In genomic region chr7:96414931-96415292, GRCh38 we compare ENCODE assay signal across 8 cellular contexts.
DNase-seq lines count a peak whose midpoint lies in the region; ATAC-seq, FAIRE-seq and TF ChIP-seq lines count a peak whose summit lies in the region.

No MANE protein-coding gene starts in this region.

- no peaks in the 10 kb centered on the region for H4K20me1 ChIP-seq in PC-3 (ENCODE audit: low read length)

- BruUV-seq in Calu3 (replicated peaks; lab: Mats Ljungman, UMichigan) (no TSS peak), PC-3 (replicated peaks; lab: Mats Ljungman, UMichigan) (no TSS peak)

- H3K9me2 ChIP-seq in PC-3 (replicated peaks; ENCODE audit: low read length), result no peaks in the 10 kb centered on the region

- H3K9me3 Mint-ChIP-seq in Calu3 (ENCODE audit: low read depth, unreplicated experiment), result no peaks in the 10 kb centered on the region
- H3K9me3 Mint-ChIP-seq in stimulated activated memory B cell treated with anti-CD40 and anti-IgM and Interleukin-4, amounts not matched to agents 10 μg/mL and 1 μg/mL and 100 μg/mL, for 72 hours, result no peaks in the 10 kb centered on the region

- no peaks in the 10 kb centered on the region for H3K27me3 ChIP-seq in PC-3 (ENCODE audit: low read length)

- H3K4me1 ChIP-seq in PC-3 (ENCODE audit: insufficient read depth, low read length) (peaks cover 7% of the 10 kb centered on the region; the same call in 1 of the 2 replicates), kidney (ENCODE audit: control insufficient read depth in 1 of 2, insufficient read depth in 1 of 2, low read depth in 1 of 2, low read length in 2 of 2) (peaks cover 2 to 8% of the 10 kb centered on the region in 2 donors)

- ATAC-seq in GM19397 (IDR thresholded peaks at IDR 0.05; ENCODE audit: unreplicated experiment) (peak; percentile 66), PC-3 (peak; percentile 95), GM19035 (IDR thresholded peaks at IDR 0.05; ENCODE audit: unreplicated experiment) (no peak)
- ATAC-seq in stimulated activated memory B cell treated with anti-CD40 and anti-IgM and Interleukin-4, amounts not matched to agents 10 μg/mL and 1 μg/mL and 100 μg/mL, for 72 hours, result peak; percentile 56

- H3K27ac ChIP-seq in PC-3 (ENCODE audit: low read length) (no peak overlapping the region), kidney (ENCODE audit: low read depth in 2 of 2, low read length in 2 of 2) (no peak overlapping the region)

- H3K27ac Mint-ChIP-seq in Calu3 (ENCODE audit: unreplicated experiment), result no peak overlapping the region
- H3K27ac Mint-ChIP-seq in stimulated activated memory B cell treated with anti-CD40 and anti-IgM and Interleukin-4, amounts not matched to agents 10 μg/mL and 1 μg/mL and 100 μg/mL, for 72 hours, result no peak overlapping the region

- no peaks in the 10 kb centered on the region for H3K27me3 Mint-ChIP-seq in Calu3 (ENCODE audit: unreplicated experiment)
- H3K27me3 Mint-ChIP-seq in stimulated activated memory B cell treated with anti-CD40 and anti-IgM and Interleukin-4, amounts not matched to agents 10 μg/mL and 1 μg/mL and 100 μg/mL, for 72 hours, result peaks cover 5% of the 10 kb centered on the region

- no peaks in the 10 kb centered on the region for H3K79me2 ChIP-seq in PC-3 (ENCODE audit: low read length)

- POLR2A ChIA-PET in PC-3 (lab: Charles Lee; ENCODE audit: unreplicated experiment), result no interaction called here

- peak; percentile 38 for TF ChIP-seq CTCF in Calu3 (IDR thresholded peaks at IDR 0.05; ENCODE audit: unreplicated experiment)
- peak; percentile 97 for TF ChIP-seq CTCF in LNCaP clone FGC (IDR thresholded peaks at IDR 0.05; ENCODE audit: control insufficient read depth, extremely low read depth, insufficient read depth)
- peak; percentile 90 for TF ChIP-seq CTCF in PC-3 (conservative IDR thresholded peaks at IDR 0.05; ENCODE audit: low read depth, low read length)
- TF ChIP-seq CTCF in astrocyte of the spinal cord (IDR thresholded peaks at IDR 0.05; ENCODE audit: low read depth, low read length), result peak; percentile 80
- peak; percentile 61 for TF ChIP-seq CTCF in kidney (IDR thresholded peaks at IDR 0.05; ENCODE audit: borderline replicate concordance, extremely low read depth, insufficient read depth)

- H3K4me3 ChIP-seq in LNCaP clone FGC (ENCODE audit: low read depth, low read length) (no peak overlapping the region), PC-3 (ENCODE audit: low read length) (no peak overlapping the region), astrocyte of the spinal cord (ENCODE audit: low read depth, low read length) (no peak overlapping the region), kidney (ENCODE audit: low read length in 2 of 2) (no peak overlapping the region)

- peaks cover 11% of the 10 kb centered on the region for H3K4me1 Mint-ChIP-seq in Calu3 (ENCODE audit: low read depth, unreplicated experiment)
- no peaks in the 10 kb centered on the region for H3K4me1 Mint-ChIP-seq in stimulated activated memory B cell treated with anti-CD40 and anti-IgM and Interleukin-4, amounts not matched to agents 10 μg/mL and 1 μg/mL and 100 μg/mL, for 72 hours

- H3K36me3 ChIP-seq in PC-3 (ENCODE audit: low read depth, low read length) (no peaks in the 10 kb centered on the region), kidney (ENCODE audit: control insufficient read depth in 1 of 2, insufficient read depth in 2 of 2, low read length in 2 of 2) (no peaks in the 10 kb centered on the region)

- no peaks in the 10 kb centered on the region for H3K36me3 Mint-ChIP-seq in Calu3 (ENCODE audit: insufficient read depth, unreplicated experiment)
- H3K36me3 Mint-ChIP-seq in stimulated activated memory B cell treated with anti-CD40 and anti-IgM and Interleukin-4, amounts not matched to agents 10 μg/mL and 1 μg/mL and 100 μg/mL, for 72 hours, result no peaks in the 10 kb centered on the region

- H3K9ac ChIP-seq in PC-3 (ENCODE audit: low read length), result no peak overlapping the region
- no peak overlapping the region for H3K9ac ChIP-seq in kidney (ENCODE audit: low read length in 2 of 2)

- H2AFZ ChIP-seq in PC-3 (ENCODE audit: low read length), result no peak overlapping the region

- H3K9me3 ChIP-seq in PC-3 (ENCODE audit: low read length) (no peaks in the 10 kb centered on the region), kidney (ENCODE audit: control insufficient read depth in 1 of 2, low read length in 2 of 2) (no peaks in the 10 kb centered on the region)

- no peak overlapping the region for H3K4me2 ChIP-seq in PC-3 (ENCODE audit: low read length)

- in situ Hi-C loops in astrocyte of the spinal cord (cut with HindIII; ENCODE audit: low sequenced_read_pairs), result no loop called here

- CTCF ChIA-PET in Calu3 (lab: Charles Lee), result no interaction called here
- CTCF ChIA-PET in PC-3 (lab: Charles Lee), result no interaction called here

- FAIRE-seq in kidney (lab: Jason Lieb, UNC), result no peak

- H3K4me3 Mint-ChIP-seq in Calu3 (ENCODE audit: low read depth, unreplicated experiment), result no peak overlapping the region
- no peak overlapping the region for H3K4me3 Mint-ChIP-seq in stimulated activated memory B cell treated with anti-CD40 and anti-IgM and Interleukin-4, amounts not matched to agents 10 μg/mL and 1 μg/mL and 100 μg/mL, for 72 hours

- intact Hi-C loops in Calu3 (cut with micrococcal nuclease; ENCODE audit: unreplicated experiment), result loop anchor here (2.0 to 10.0 kb wide), 4 partner anchors 130 to 612 kb away; partner anchors contain the start of gene SEM1
- intact Hi-C loops in PC-3 (cut with micrococcal nuclease), result loop anchor here (1.0 to 10.0 kb wide), 7 partner anchors 182 to 612 kb away; partner anchors contain the start of gene SEM1
- intact Hi-C loops in kidney (cut with DNase I), result no loop called here

- DNase-seq in Calu3 (peak; percentile 44), LNCaP clone FGC (ENCODE audit: low read depth) (peak; percentile 33), PC-3 (peak; percentile 72), astrocyte of the spinal cord (ENCODE audit: low read depth, low spot score) (peak; percentile 6), kidney (no peak)

- no peaks in the 10 kb centered on the region for H3F3A ChIP-seq in PC-3 (ENCODE audit: low read length, unreplicated experiment)

Comparison
In these comparisons a context has a peak if more than half of its experiments do, and no peak if none do; other contexts are left out.
1. CTCF ChIP-seq: peak in every context shown above with its lines; median percentile 97 in LNCaP clone FGC; 90 in PC-3; 80 in astrocyte of the spinal cord; 61 in kidney; 38 in Calu3.